In the genomic region with DNA sequence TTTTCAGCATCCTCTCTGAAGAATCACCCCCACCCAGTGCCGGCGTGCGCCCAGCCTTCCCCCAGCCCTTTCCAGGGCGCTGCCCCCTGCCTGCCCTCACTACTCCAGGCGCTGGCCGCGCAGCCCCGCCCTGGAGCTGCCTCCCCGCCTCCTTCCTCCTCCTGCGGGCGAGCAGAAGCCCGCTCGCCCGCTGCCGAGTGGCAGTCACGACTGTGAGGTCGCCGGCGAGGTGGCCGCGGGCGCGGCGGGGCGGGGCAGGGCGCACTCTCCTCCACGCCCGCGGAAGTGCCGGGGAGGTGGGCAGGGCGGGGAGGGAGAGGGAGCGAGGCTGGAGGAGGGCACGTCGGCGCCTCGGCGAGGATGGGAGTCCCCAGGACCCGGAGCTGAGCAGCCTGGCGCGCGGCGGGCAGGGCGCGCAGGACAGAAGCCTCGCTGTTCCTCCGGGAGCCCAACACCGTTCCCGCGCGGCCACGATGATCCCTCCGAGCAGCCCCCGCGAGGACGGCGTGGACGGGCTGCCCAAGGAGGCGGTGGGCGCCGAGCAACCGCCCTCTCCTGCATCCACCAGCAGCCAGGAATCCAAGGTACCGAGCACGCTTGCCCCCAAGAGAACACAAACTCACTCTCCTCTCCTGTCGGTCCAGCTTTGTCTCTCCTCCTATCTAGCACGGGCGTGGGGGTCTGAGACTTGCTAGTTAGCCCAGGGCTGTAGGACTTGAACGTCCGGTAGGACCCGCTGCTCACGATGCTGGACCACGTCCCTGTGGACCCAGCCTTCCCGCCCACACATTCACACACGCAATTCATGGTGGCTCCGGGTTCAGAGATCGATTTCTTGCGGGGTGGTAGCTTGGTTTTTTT, we compare ENCODE assay signal across 7 cellular contexts. TPM values are rescaled to one million over a fixed set of nuclear protein-coding genes. Genes with fewer than 3 reads are reported as not detected.
DNase-seq lines count a peak whose midpoint lies in the region; ATAC-seq and TF ChIP-seq lines count a peak whose summit lies in the region.

A gene with protein sequence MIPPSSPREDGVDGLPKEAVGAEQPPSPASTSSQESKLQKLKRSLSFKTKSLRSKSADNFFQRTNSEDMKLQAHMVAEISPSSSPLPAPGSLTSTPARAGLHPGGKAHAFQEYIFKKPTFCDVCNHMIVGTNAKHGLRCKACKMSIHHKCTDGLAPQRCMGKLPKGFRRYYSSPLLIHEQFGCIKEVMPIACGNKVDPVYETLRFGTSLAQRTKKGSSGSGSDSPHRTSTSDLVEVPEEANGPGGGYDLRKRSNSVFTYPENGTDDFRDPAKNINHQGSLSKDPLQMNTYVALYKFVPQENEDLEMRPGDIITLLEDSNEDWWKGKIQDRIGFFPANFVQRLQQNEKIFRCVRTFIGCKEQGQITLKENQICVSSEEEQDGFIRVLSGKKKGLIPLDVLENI (plus strand): TSS at position 334 of the 861 bp plus-strand sequence. CDS start 140 bp downstream, at position 474.

- H3K4me1 Mint-ChIP-seq in activated T-cell treated with anti-CD3 and anti-CD28 coated beads, Interleukin-2, amount 50 U/mL, for 72 hours (ENCODE audit: low read depth) = no peaks in the 10 kb centered on the region

- H3K27ac ChIP-seq in sigmoid colon = peak within 1 kb of the TSS in 2 of 4 donors; percentile 38 to 68

- H3K27me3 Mint-ChIP-seq in activated T-cell treated with anti-CD3 and anti-CD28 coated beads, Interleukin-2, amount 50 U/mL, for 72 hours (ENCODE audit: low read depth) = peaks cover 35% of the 10 kb centered on the region

- H3K27ac Mint-ChIP-seq in activated T-cell treated with anti-CD3 and anti-CD28 coated beads, Interleukin-2, amount 50 U/mL, for 72 hours = no peak within 1 kb of the TSS

- H3K9me3 Mint-ChIP-seq in activated T-cell treated with anti-CD3 and anti-CD28 coated beads, Interleukin-2, amount 50 U/mL, for 72 hours = no peaks in the 10 kb centered on the region

- TF ChIP-seq CTCF in sigmoid colon (IDR thresholded peaks at IDR 0.05) = no peak

- peaks cover 0 to 12% (median 0%) of the 10 kb centered on the region in 3 donors for H3K27me3 ChIP-seq in sigmoid colon

- no peak for TF ChIP-seq EP300 in sigmoid colon (IDR thresholded peaks at IDR 0.05)

- H3K4me3 Mint-ChIP-seq in activated T-cell treated with anti-CD3 and anti-CD28 coated beads, Interleukin-2, amount 50 U/mL, for 72 hours = peak within 1 kb of the TSS; percentile 54 to 72

- DNase-seq in ELF-1 (ENCODE audit: low read depth, low spot score) = peak; percentile 64
- peak; percentile 12 to 23 for DNase-seq in Kasumi-1 (lab: John Stamatoyannopoulos, UW)
- DNase-seq in activated T-cell treated with anti-CD3 and anti-CD28 coated beads, Interleukin-2, amount 50 U/mL, for 72 hours = peak; percentile 8 to 19
- peak; percentile 54 for DNase-seq in hepatic stellate cell (ENCODE audit: low spot score)
- no peak for DNase-seq in sigmoid colon

- no peaks in the 10 kb centered on the region for H3K36me3 Mint-ChIP-seq in activated T-cell treated with anti-CD3 and anti-CD28 coated beads, Interleukin-2, amount 50 U/mL, for 72 hours (ENCODE audit: insufficient read depth in 2 of 2)

- no peaks in the 10 kb centered on the region for H3K36me3 ChIP-seq in sigmoid colon

- WGBS in sigmoid colon, 2 donors = 1 to 12% methylated on average over 76 of the region's 76 CpGs

- peak within 1 kb of the TSS; percentile 54 to 74 (median 60) for H3K4me3 ChIP-seq in sigmoid colon

- intact Hi-C loops in sigmoid colon (cut with DNase I) = loop anchor here (5.0 kb wide), 1 partner anchor 317 kb away; no protein-coding TSS in a partner anchor

- ATAC-seq in activated T-cell treated with anti-CD3 and anti-CD28 coated beads, Interleukin-2, amount 50 U/mL, for 72 hours (replicated peaks in 1 of 2) = peak; percentile 61 to 65
- ATAC-seq in GM18858 (IDR thresholded peaks at IDR 0.05; ENCODE audit: unreplicated experiment) (no peak), HG02759 (IDR thresholded peaks at IDR 0.05; ENCODE audit: unreplicated experiment) (no peak)

- TF ChIP-seq POLR2A in sigmoid colon (IDR thresholded peaks at IDR 0.05) = no peak

- no peaks in the 10 kb centered on the region for H3K9me3 ChIP-seq in sigmoid colon

- H3K4me1 ChIP-seq in sigmoid colon = peaks cover 0 to 17% (median 7%) of the 10 kb centered on the region in 4 donors

RNA-seq across cellular contexts. Expression of the gene that starts here (rescaled TPM):
- not detected for total RNA-seq in activated T-cell treated with anti-CD3 and anti-CD28 coated beads, Interleukin-2, amount 50 U/mL, for 72 hours
- 10 to 100 TPM in 3 of 4 donors, 1 to 10 TPM in 1; 6.0 to 39.6 (median 25.6) TPM for total RNA-seq in sigmoid colon
- under 1 TPM in 1 of 3 donors, not detected in 2; 0.42 TPM for polyA plus RNA-seq in sigmoid colon

Comparison
In these comparisons a context has a peak if more than half of its experiments do, and no peak if none do; other contexts are left out.
1. RNA of the gene that starts here (total RNA-seq): 6.0 to 39.6 TPM in sigmoid colon; not detected in activated T-cell treated with anti-CD3 and anti-CD28 coated beads, Interleukin-2, amount 50 U/mL, for 72 hours; every median in the first group is over 4 times any median in the second.
2. Peak in DNase-seq and ATAC-seq in activated T-cell treated with anti-CD3 and anti-CD28 coated beads, Interleukin-2, amount 50 U/mL, for 72 hours; RNA of the gene not detected or under 1 TPM.